Comparison of ENCODE assay signal across 11 cellular contexts in genomic region chr3:127448161-127448561, GRCh38.
DNase-seq lines count a peak whose midpoint lies in the region; ATAC-seq and TF ChIP-seq lines count a peak whose summit lies in the region.
"Had no signal": no experiment of that assay in that cellular context is flagged by ENCODE, and none has a peak within 500 bp of the region (broad histone marks: within the 10 kb centered on the region; RNA-seq: fewer than 3 reads in every experiment).

No MANE protein-coding gene starts in this region.

- CTCF ChIA-PET in RWPE1 (lab: Yijun Ruan, JAX) = no interaction called here

- peak; percentile 47; the same call in 1 of the 3 replicates for ATAC-seq in SK-N-SH treated with all-trans-retinoic acid at 6 μM for 48 hours
- no peak for ATAC-seq in GM18520 (IDR thresholded peaks at IDR 0.05; ENCODE audit: unreplicated experiment)
- no peak for ATAC-seq in HG03135 (IDR thresholded peaks at IDR 0.05; ENCODE audit: unreplicated experiment)

- no peak for TF ChIP-seq CTCF in RWPE1 (conservative IDR thresholded peaks at IDR 0.05; ENCODE audit: low read depth)

- H3K27ac ChIP-seq in RWPE1 = no peak overlapping the region
- H3K27ac ChIP-seq: ascending aorta had no signal

- peak; percentile 84 for DNase-seq in COR-L47 (lab: John Stamatoyannopoulos, UW)
- DNase-seq in NCI-H1092 treated with DMSO at 0.1 percent for 48 hours (lab: John Stamatoyannopoulos, UW) = peak; percentile 52
- peak; percentile 38 for DNase-seq in islet precursor cell
- no peak for DNase-seq in CD1c-positive myeloid dendritic cell (ENCODE audit: extremely low spot score)
- DNase-seq in RWPE1 (ENCODE audit: low spot score) = no peak
- DNase-seq: CD8-positive, alpha-beta memory T cell; effector CD8-positive, alpha-beta T cell had no signal

- POLR2A ChIA-PET in RWPE1 (lab: Yijun Ruan, JAX; ENCODE audit: low non-redundant PET) = no interaction called here

TF ChIP-seq in SK-N-SH treated with all-trans-retinoic acid at 6 μM for 48 hours, 23 proteins besides CTCF, POLR2A, EP300 and RAD21:
- TF ChIP-seq GLIS3 (CRISPR knock-in tag; IDR thresholded peaks at IDR 0.05) = no peak
- no peak for TF ChIP-seq ZC3H10 (CRISPR knock-in tag; IDR thresholded peaks at IDR 0.05)
- TF ChIP-seq SNAI2 (CRISPR knock-in tag; IDR thresholded peaks at IDR 0.05) = no peak
- no peak for TF ChIP-seq CSDC2 (CRISPR knock-in tag; IDR thresholded peaks at IDR 0.05)
- no peak for TF ChIP-seq ZNF70 (CRISPR knock-in tag; IDR thresholded peaks at IDR 0.05)
- no peak for TF ChIP-seq TSHZ2 (CRISPR knock-in tag; IDR thresholded peaks at IDR 0.05)
- no peak for TF ChIP-seq RARB (CRISPR knock-in tag; IDR thresholded peaks at IDR 0.05)
- TF ChIP-seq TOX (CRISPR knock-in tag; IDR thresholded peaks at IDR 0.05; ENCODE audit: borderline replicate concordance) = no peak
- TF ChIP-seq BACH2 (CRISPR knock-in tag; IDR thresholded peaks at IDR 0.05; ENCODE audit: borderline replicate concordance) = no peak
- no peak for TF ChIP-seq OSR1 (CRISPR knock-in tag; IDR thresholded peaks at IDR 0.05)
- TF ChIP-seq PATZ1 (CRISPR knock-in tag; IDR thresholded peaks at IDR 0.05; ENCODE audit: borderline replicate concordance) = no peak
- TF ChIP-seq TCF4 (CRISPR knock-in tag; IDR thresholded peaks at IDR 0.05; ENCODE audit: borderline replicate concordance) = no peak
- TF ChIP-seq ZFP30 (CRISPR knock-in tag; IDR thresholded peaks at IDR 0.05) = no peak
- TF ChIP-seq POU6F1 (CRISPR knock-in tag; IDR thresholded peaks at IDR 0.05; ENCODE audit: borderline replicate concordance, low read depth) = no peak
- no peak for TF ChIP-seq ZNF8 (CRISPR knock-in tag; IDR thresholded peaks at IDR 0.05)
- TF ChIP-seq ZNF565 (CRISPR knock-in tag; conservative IDR thresholded peaks at IDR 0.05; ENCODE audit: low read depth) = no peak
- no peak for TF ChIP-seq ZFP3 (CRISPR knock-in tag; IDR thresholded peaks at IDR 0.05)
- no peak for TF ChIP-seq CSRNP3 (CRISPR knock-in tag; IDR thresholded peaks at IDR 0.05)
- no peak for TF ChIP-seq PPARA (CRISPR knock-in tag; IDR thresholded peaks at IDR 0.05; ENCODE audit: borderline replicate concordance)

Comparison
In these comparisons a context has a peak if more than half of its experiments do, and no peak if none do; other contexts are left out.
1. DNase-seq: peak in COR-L47 (single experiment), NCI-H1092 treated with DMSO at 0.1 percent for 48 hours (single experiment) and islet precursor cell (single experiment); none in CD1c-positive myeloid dendritic cell (single experiment) and RWPE1 (single experiment).